ENCODE assay signal across 22 cellular contexts in genomic region chr1:10973956-10974881, GRCh38.
"Had no signal": no experiment of that assay in that cellular context is flagged by ENCODE, and none has a peak within 500 bp of the region (broad histone marks: within the 10 kb centered on the region; RNA-seq: fewer than 3 reads in every experiment).

No MANE protein-coding gene starts in this region.

- ATAC-seq: activated CD8-positive, alpha-beta T cell treated with anti-CD3 and anti-CD28 coated beads, Interleukin-2, amount 10 ng/mL, durations not matched to agents 7 days and 5 days; naive thymus-derived CD4-positive, alpha-beta T cell; T-cell had no signal

- DNase-seq: activated CD4-positive, alpha-beta T cell treated with anti-CD3 and anti-CD28 coated beads for 48 hours; activated CD4-positive, CD25-positive, alpha-beta regulatory T cell; activated CD8-positive, alpha-beta T cell treated with anti-CD3 and anti-CD28 coated beads, Interleukin-2, amount 10 ng/mL, durations not matched to agents 7 days and 5 days; activated effector memory CD4-positive, alpha-beta T cell treated with Interleukin-2 at 50 U/mL for 16 hours; activated naive CD4-positive, alpha-beta T cell treated with anti-CD3 and anti-CD28 coated beads, Interleukin-2, amount 10 ng/mL, durations not matched to agents 7 days and 5 days; activated T-cell treated with anti-CD3 and anti-CD28 coated beads, Interleukin-2, amount 50 U/mL, for 24 hours; aorta; brain microvascular endothelial cell; colonic mucosa; naive thymus-derived CD4-positive, alpha-beta T cell; stimulated activated CD4-positive, alpha-beta T cell treated with anti-CD3 and anti-CD28 coated beads, Interleukin-12 subunit alpha, Interleukin-12 subunit beta, amount 100 ng/mL, for 4 hours; stimulated activated CD4-positive, alpha-beta T cell treated with anti-CD3 and anti-CD28 coated beads, Interleukin-1b, Interleukin-23, amount 100 ng/mL, for 48 hours; stimulated activated CD8-positive, alpha-beta memory T cell treated with anti-CD3 and anti-CD28 coated beads, Interleukin-4, amount 100 ng/mL, for 48 hours; stimulated activated naive CD4-positive, alpha-beta T cell treated with Interleukin-2 at 50 U/mL for 16 hours; T-cell; T-helper 9 cell; thyroid gland had no signal

- H3K79me2 ChIP-seq: parathyroid adenoma had no signal

- H3K27me3 ChIP-seq: colonic mucosa, gastroesophageal sphincter, thyroid gland had no signal

- H3K36me3 ChIP-seq: brain microvascular endothelial cell, colonic mucosa, gastroesophageal sphincter, heart left ventricle, left ventricle myocardium inferior, thyroid gland had no signal

- H3K9me3 ChIP-seq: colonic mucosa, gastroesophageal sphincter, heart left ventricle, left ventricle myocardium inferior, mucosa of descending colon, thyroid gland had no signal

- H2AFZ ChIP-seq: parathyroid adenoma had no signal

- H3K27ac ChIP-seq: brain microvascular endothelial cell, colonic mucosa, heart left ventricle, left ventricle myocardium inferior, parathyroid adenoma, thyroid gland had no signal

- H3K4me1 ChIP-seq: colonic mucosa, parathyroid adenoma had no signal

- H3K4me3 ChIP-seq: colonic mucosa, gastroesophageal sphincter, heart left ventricle, left ventricle myocardium inferior, mucosa of descending colon, thyroid gland had no signal

- H3K9ac ChIP-seq: parathyroid adenoma had no signal
